Comparison of ENCODE assay signal across 23 cellular contexts in the genomic region with DNA sequence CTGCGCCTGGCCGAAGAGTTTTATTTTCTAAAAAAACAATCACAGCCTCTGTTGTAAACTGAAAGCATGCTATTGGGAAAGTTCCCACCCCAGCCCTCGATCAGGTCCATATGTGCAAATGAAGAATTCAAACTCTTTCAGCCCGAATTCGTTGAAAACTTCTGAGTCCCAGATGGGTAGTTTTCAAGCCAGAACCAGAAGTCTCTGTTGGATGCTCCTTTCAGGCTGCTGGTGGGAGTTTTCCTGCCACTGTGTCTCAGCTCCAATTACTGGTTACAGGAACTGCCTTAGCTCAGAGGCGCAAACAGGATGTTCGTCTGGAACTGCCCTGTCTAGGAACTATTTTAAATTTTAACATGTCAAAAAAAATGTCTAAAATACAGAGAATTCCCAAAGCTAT.
"Had no signal": no experiment of that assay in that cellular context is flagged by ENCODE, and none has a peak within 500 bp of the region (broad histone marks: within the 10 kb centered on the region; RNA-seq: fewer than 3 reads in every experiment).

No MANE protein-coding gene starts in this region.

- H3K4me3 ChIP-seq: dorsolateral prefrontal cortex, esophagus muscularis mucosa, lung, spleen, thoracic aorta, vagina had no signal

- H3K9me3 ChIP-seq: esophagus muscularis mucosa, spleen, thoracic aorta, vagina had no signal

- H3K27ac ChIP-seq: dorsolateral prefrontal cortex, esophagus muscularis mucosa, spleen, thoracic aorta, vagina had no signal

- H3K4me3 Mint-ChIP-seq: activated B cell treated with CpG ODN at 0.5 μM for 24 hours; activated CD4-positive, alpha-beta T cell treated with anti-CD3 and anti-CD28 coated beads for 36 hours; activated naive CD8-positive, alpha-beta T cell treated with anti-CD3 and anti-CD28 coated beads for 36 hours; effector memory CD8-positive, alpha-beta T cell; natural killer cell; type B pancreatic cell had no signal

- DNase-seq: activated B cell treated with CpG ODN at 0.5 μM for 24 hours; activated CD4-positive, alpha-beta T cell treated with anti-CD3 and anti-CD28 coated beads for 36 hours; activated CD4-positive, alpha-beta T cell treated with anti-CD3 and anti-CD28 coated beads, Interleukin-2, amount 50 U/mL, for 4 hours; activated naive CD4-positive, alpha-beta T cell treated with Interleukin-2 at 50 U/mL for 16 hours; activated naive CD8-positive, alpha-beta T cell treated with anti-CD3 and anti-CD28 coated beads for 36 hours; activated T-cell treated with anti-CD3 and anti-CD28 coated beads, Interleukin-2, amount 50 U/mL, for 48 hours; amniotic stem cell; dorsolateral prefrontal cortex; effector memory CD8-positive, alpha-beta T cell; hypothalamus; islet precursor cell; left colon; natural killer cell; spleen; stimulated activated CD4-positive, alpha-beta T cell treated with anti-CD3 and anti-CD28 coated beads, Interleukin-4, amount 100 ng/mL, for 1 hour; stimulated activated naive CD4-positive, alpha-beta T cell treated with Interleukin-2 at 50 U/mL for 16 hours; T-helper 9 cell had no signal

- H3K36me3 Mint-ChIP-seq: activated naive CD8-positive, alpha-beta T cell treated with anti-CD3 and anti-CD28 coated beads for 36 hours; natural killer cell; type B pancreatic cell had no signal

- H3K27me3 Mint-ChIP-seq: activated CD4-positive, alpha-beta T cell treated with anti-CD3 and anti-CD28 coated beads for 36 hours; activated naive CD8-positive, alpha-beta T cell treated with anti-CD3 and anti-CD28 coated beads for 36 hours; effector memory CD8-positive, alpha-beta T cell; progenitor cell of endocrine pancreas; type B pancreatic cell had no signal

- H3K9me3 Mint-ChIP-seq: activated B cell treated with CpG ODN at 0.5 μM for 24 hours; activated naive CD8-positive, alpha-beta T cell treated with anti-CD3 and anti-CD28 coated beads for 36 hours; effector memory CD8-positive, alpha-beta T cell; natural killer cell; type B pancreatic cell had no signal

- H3K27ac Mint-ChIP-seq: activated B cell treated with CpG ODN at 0.5 μM for 24 hours; activated CD4-positive, alpha-beta T cell treated with anti-CD3 and anti-CD28 coated beads for 36 hours; activated naive CD8-positive, alpha-beta T cell treated with anti-CD3 and anti-CD28 coated beads for 36 hours; effector memory CD8-positive, alpha-beta T cell; natural killer cell; progenitor cell of endocrine pancreas; type B pancreatic cell had no signal

- H3K4me1 Mint-ChIP-seq: activated B cell treated with CpG ODN at 0.5 μM for 24 hours; activated CD4-positive, alpha-beta T cell treated with anti-CD3 and anti-CD28 coated beads for 36 hours; activated naive CD8-positive, alpha-beta T cell treated with anti-CD3 and anti-CD28 coated beads for 36 hours; natural killer cell had no signal

- H3K36me3 ChIP-seq: esophagus muscularis mucosa, spleen, thoracic aorta, vagina had no signal

- H3K4me1 ChIP-seq: esophagus muscularis mucosa, spleen, vagina had no signal

- H3K27me3 ChIP-seq: esophagus muscularis mucosa, spleen, vagina had no signal
